ENCODE assay signal across 13 cellular contexts in the genomic region with DNA sequence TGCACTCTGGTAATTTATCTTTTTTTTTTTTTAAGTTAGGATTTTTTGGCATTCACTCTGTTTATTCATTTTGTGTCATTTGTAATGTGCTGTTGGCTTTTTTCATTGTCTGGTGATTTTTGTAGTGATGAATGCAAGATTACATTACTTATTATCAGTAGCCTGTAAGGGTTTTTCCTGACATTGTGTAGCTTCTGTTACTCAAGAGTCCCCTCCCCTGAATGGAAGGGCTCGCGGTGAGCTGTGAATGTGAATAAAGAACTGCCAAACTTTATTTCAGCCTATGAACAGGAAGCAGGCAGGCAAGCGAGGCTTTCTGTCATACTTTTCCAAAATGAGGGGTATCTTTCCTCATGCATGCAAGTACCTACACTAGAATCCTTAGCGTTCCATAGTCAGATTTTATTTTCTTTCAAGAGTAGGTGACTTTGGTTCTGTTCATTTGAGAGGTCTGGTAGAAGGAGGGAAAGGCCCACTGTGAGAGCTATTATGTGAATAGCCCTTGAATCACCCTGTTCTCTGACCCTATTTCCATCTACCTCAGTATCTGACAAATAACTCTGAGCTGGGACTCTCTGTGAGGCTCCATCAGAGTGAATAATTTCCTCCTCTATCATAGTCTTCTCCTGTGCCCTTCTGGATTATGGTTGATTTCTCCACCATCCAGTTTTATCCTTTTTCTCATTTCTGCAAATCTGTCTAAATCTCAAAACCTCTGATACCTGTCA.
"Had no signal": no experiment of that assay in that cellular context is flagged by ENCODE, and none has a peak within 500 bp of the region (broad histone marks: within the 10 kb centered on the region; RNA-seq: fewer than 3 reads in every experiment).

No MANE protein-coding gene starts in this region.

- H3K4me3 Mint-ChIP-seq: activated naive CD4-positive, alpha-beta T cell treated with anti-CD3 and anti-CD28 coated beads for 36 hours; activated naive CD8-positive, alpha-beta T cell treated with anti-CD3 and anti-CD28 coated beads, Interleukin-2, amount 50 U/mL, for 24 hours had no signal

- H3K4me3 ChIP-seq: coronary artery, gastrocnemius medialis, lung, pancreas, tibial artery had no signal

- H3K4me1 Mint-ChIP-seq: activated naive CD8-positive, alpha-beta T cell treated with anti-CD3 and anti-CD28 coated beads, Interleukin-2, amount 50 U/mL, for 24 hours had no signal

- H3K9me3 Mint-ChIP-seq: activated naive CD4-positive, alpha-beta T cell treated with anti-CD3 and anti-CD28 coated beads for 36 hours; activated naive CD8-positive, alpha-beta T cell treated with anti-CD3 and anti-CD28 coated beads, Interleukin-2, amount 50 U/mL, for 24 hours; activated T-helper 2 cell treated with anti-CD3 and anti-CD28 coated beads, Interferon-gamma antibody, Interleukin-2, Interleukin-4, amounts not matched to agents 10 μg/mL and 5 μg/mL and 100 μg/mL, durations not matched to agents 14 hours and 24 hours and 36 hours had no signal

- H3K4me1 ChIP-seq: gastrocnemius medialis, pancreas had no signal

- H3K27ac ChIP-seq: coronary artery, gastrocnemius medialis, pancreas, tibial artery had no signal

- H3K27me3 Mint-ChIP-seq: activated naive CD8-positive, alpha-beta T cell treated with anti-CD3 and anti-CD28 coated beads, Interleukin-2, amount 50 U/mL, for 24 hours had no signal

- DNase-seq: activated naive CD4-positive, alpha-beta T cell treated with anti-CD3 and anti-CD28 coated beads for 36 hours; activated naive CD8-positive, alpha-beta T cell treated with anti-CD3 and anti-CD28 coated beads, Interleukin-2, amount 50 U/mL, for 24 hours; aorta; effector CD4-positive, alpha-beta T cell; gastrocnemius medialis; left colon; pancreas; stimulated activated CD4-positive, alpha-beta T cell treated with anti-CD3 and anti-CD28 coated beads, Interleukin-2, amount 100 ng/mL, for 24 hours; tibial artery had no signal

- H3K9me3 ChIP-seq: gastrocnemius medialis, pancreas, tibial artery had no signal

- H3K36me3 ChIP-seq: pancreas had no signal

- H3K27me3 ChIP-seq: gastrocnemius medialis, pancreas, tibial artery had no signal

- H3K27ac Mint-ChIP-seq: activated naive CD4-positive, alpha-beta T cell treated with anti-CD3 and anti-CD28 coated beads for 36 hours; activated T-helper 2 cell treated with anti-CD3 and anti-CD28 coated beads, Interferon-gamma antibody, Interleukin-2, Interleukin-4, amounts not matched to agents 10 μg/mL and 5 μg/mL and 100 μg/mL, durations not matched to agents 14 hours and 24 hours and 36 hours had no signal

- ATAC-seq: activated CD4-positive, CD25-positive, alpha-beta regulatory T cell treated with anti-CD3 and anti-CD28 coated beads, Interleukin-2, amount 50 U/mL, for 24 hours; activated naive CD8-positive, alpha-beta T cell treated with anti-CD3 and anti-CD28 coated beads, Interleukin-2, amount 50 U/mL, for 24 hours; gastrocnemius medialis; left colon; pancreas had no signal
